In genomic region chr7:2736411-2736914, GRCh38 we compare ENCODE assay signal across 15 cellular contexts. TPM values are rescaled to one million over a fixed set of nuclear protein-coding genes. Genes with fewer than 3 reads are reported as not detected.
DNase-seq lines count a peak whose midpoint lies in the region; ATAC-seq and TF ChIP-seq lines count a peak whose summit lies in the region.
"Had no signal": no experiment of that assay in that cellular context is flagged by ENCODE, and none has a peak within 500 bp of the region (broad histone marks: within the 10 kb centered on the region; RNA-seq: fewer than 3 reads in every experiment).

No MANE protein-coding gene starts in this region.

- peaks cover 0 to 25% (median 14%) of the 10 kb centered on the region in 11 experiments; a peak in 19 of 22 replicates for H3K9me3 ChIP-seq in BLaER1 treated with 17β-estradiol and CSF1 and Interleukin-3, amounts not matched to agents 10 nM and 100 nM (replicated peaks in 1 of 11)
- H3K9me3 ChIP-seq in ovary = no peaks in the 10 kb centered on the region
- no peaks in the 10 kb centered on the region for H3K9me3 ChIP-seq in OCI-LY7 (ENCODE audit: low read length)
- H3K9me3 ChIP-seq: suprapubic skin had no signal

- H3K4me2 ChIP-seq in BLaER1 treated with 17β-estradiol and CSF1 and Interleukin-3, amounts not matched to agents 10 nM and 100 nM = peak overlapping the region; percentile 83 to 98 (median 94)
- no peak overlapping the region for H3K4me2 ChIP-seq in OCI-LY7 (ENCODE audit: low read length)

- TF ChIP-seq EP300 in ovary (IDR thresholded peaks at IDR 0.05) = no peak

- H2AFZ ChIP-seq in OCI-LY7 (ENCODE audit: low read length) = no peak overlapping the region

- DNase-seq in H7 (peak; percentile 36), chondrocyte (ENCODE audit: low spot score) (peak; percentile 68), ovary (peak in 4 of 5 donors; percentile 18 to 35 (median 20)), OCI-LY7 (ENCODE audit: low spot score) (no peak), NCI-H2029 (lab: John Stamatoyannopoulos, UW) (no peak)
- DNase-seq: activated naive CD4-positive, alpha-beta T cell; cortex of kidney; NCI-H2081; NCI-H82; SW 1271 had no signal

- peak overlapping the region; percentile 34 for H3K27ac Mint-ChIP-seq in chondrocyte (ENCODE audit: unreplicated experiment)

- H3K4me1 Mint-ChIP-seq in chondrocyte (ENCODE audit: low read depth) = peaks cover 27% of the 10 kb centered on the region

- CTCF ChIA-PET in OCI-LY7 (lab: Charles Lee; ENCODE audit: unreplicated experiment) = interaction anchor here (0.5 to 1.6 kb wide), 2 partner anchors 26 to 351 kb away, joined by 3 read pairs; no protein-coding TSS in a partner anchor

- TF ChIP-seq CTCF in chondrocyte (IDR thresholded peaks at IDR 0.05) = no peak
- TF ChIP-seq CTCF in ovary (IDR thresholded peaks at IDR 0.05) = no peak
- no peak for TF ChIP-seq CTCF in OCI-LY7 (conservative IDR thresholded peaks at IDR 0.05; ENCODE audit: low read length)

- no peaks in the 10 kb centered on the region for H3K9me2 ChIP-seq in OCI-LY7 (ENCODE audit: insufficient read depth, low read length)

- H3K36me3 Mint-ChIP-seq in chondrocyte (ENCODE audit: low read depth) = peaks cover 18% of the 10 kb centered on the region

- intact Hi-C loops in ovary (cut with DNase I) = no loop called here
- intact Hi-C loops in OCI-LY7 (cut with micrococcal nuclease; ENCODE audit: unreplicated experiment) = no loop called here

- POLR2A ChIA-PET in OCI-LY7 (lab: Charles Lee) = interaction anchor here (2.1 kb wide), 1 partner anchor 26 kb away, joined by 8 read pairs; no protein-coding TSS in a partner anchor

- H3K9ac ChIP-seq in BLaER1 treated with 17β-estradiol and CSF1 and Interleukin-3, amounts not matched to agents 10 nM and 100 nM = peak overlapping the region in 10 of 11 experiments; percentile 3 to 90 (median 83); a peak in 18 of 22 replicates

- 95 to 98% (median 97%) methylated on average over 17 of the region's 17 CpGs for WGBS in ovary, 3 donors

- H3K79me2 ChIP-seq in OCI-LY7 (ENCODE audit: insufficient read depth, low read depth, low read length) = no peaks in the 10 kb centered on the region

- no peak for ATAC-seq in HG03196 (IDR thresholded peaks at IDR 0.05; ENCODE audit: unreplicated experiment)

- H3K27me3 ChIP-seq in BLaER1 treated with 17β-estradiol and CSF1 and Interleukin-3, amounts not matched to agents 10 nM and 100 nM = peaks cover 0 to 13% (median 0%) of the 10 kb centered on the region in 11 experiments; a peak in 2 of 22 replicates
- H3K27me3 ChIP-seq in H7 (ENCODE audit: control insufficient read depth, insufficient read depth, low read length) = no peaks in the 10 kb centered on the region
- H3K27me3 ChIP-seq in ovary = no peaks in the 10 kb centered on the region
- H3K27me3 ChIP-seq: ascending aorta, suprapubic skin had no signal

- peaks cover 3 to 39% (median 16%) of the 10 kb centered on the region in 11 experiments for H3K36me3 ChIP-seq in BLaER1 treated with 17β-estradiol and CSF1 and Interleukin-3, amounts not matched to agents 10 nM and 100 nM
- no peaks in the 10 kb centered on the region for H3K36me3 ChIP-seq in H7 (replicated peaks; ENCODE audit: control insufficient read depth, insufficient read depth, low read length)
- no peaks in the 10 kb centered on the region for H3K36me3 ChIP-seq in ovary
- H3K36me3 ChIP-seq in OCI-LY7 (ENCODE audit: insufficient read depth, low read length) = no peaks in the 10 kb centered on the region

- peak overlapping the region in 8 of 11 experiments; percentile 52 to 98 (median 95); a peak in 15 of 22 replicates for H3K27ac ChIP-seq in BLaER1 treated with 17β-estradiol and CSF1 and Interleukin-3, amounts not matched to agents 10 nM and 100 nM
- H3K27ac ChIP-seq in ovary (no peak overlapping the region), OCI-LY7 (ENCODE audit: low read depth, low read length, poor library complexity, severe bottlenecking) (no peak overlapping the region)
- H3K27ac ChIP-seq: ascending aorta, suprapubic skin had no signal

- no peak overlapping the region for H3K4me3 Mint-ChIP-seq in chondrocyte (ENCODE audit: unreplicated experiment)
- H3K4me3 Mint-ChIP-seq: neural crest cell had no signal

- no peak for TF ChIP-seq POLR2A in ovary (IDR thresholded peaks at IDR 0.05)

- H3K27me3 Mint-ChIP-seq in chondrocyte (ENCODE audit: low read depth) = no peaks in the 10 kb centered on the region

- no TSS peak for BruUV-seq in OCI-LY7 (replicated peaks; lab: Mats Ljungman, UMichigan)

- H3K9me3 Mint-ChIP-seq in chondrocyte (ENCODE audit: low read depth) = peaks cover 2% of the 10 kb centered on the region
- H3K9me3 Mint-ChIP-seq: neural crest cell had no signal

- peaks cover 80 to 100% (median 100%) of the 10 kb centered on the region in 10 experiments for H3K4me1 ChIP-seq in BLaER1 treated with 17β-estradiol and CSF1 and Interleukin-3, amounts not matched to agents 10 nM and 100 nM
- H3K4me1 ChIP-seq in ovary (ENCODE audit: insufficient read depth) (peaks cover 12% of the 10 kb centered on the region), OCI-LY7 (ENCODE audit: insufficient read depth, low read length, poor library complexity, severe bottlenecking) (peaks cover 15% of the 10 kb centered on the region)
- H3K4me1 ChIP-seq: ascending aorta had no signal

- H3K4me3 ChIP-seq in BLaER1 treated with 17β-estradiol and CSF1 and Interleukin-3, amounts not matched to agents 10 nM and 100 nM = peak overlapping the region in 6 of 10 experiments; percentile 14 to 57 (median 54); a peak in 9 of 20 replicates
- H3K4me3 ChIP-seq in H7 (ENCODE audit: insufficient read depth, low read depth, low read length) (no peak overlapping the region), ovary (no peak overlapping the region), OCI-LY7 (ENCODE audit: low read depth, low read length, poor library complexity, severe bottlenecking) (no peak overlapping the region)
- H3K4me3 ChIP-seq: ascending aorta, suprapubic skin had no signal

- H4K20me1 ChIP-seq in BLaER1 treated with 17β-estradiol and CSF1 and Interleukin-3, amounts not matched to agents 10 nM and 100 nM = peaks cover 0 to 31% (median 0%) of the 10 kb centered on the region in 11 experiments; a peak in 7 of 22 replicates
- H4K20me1 ChIP-seq in OCI-LY7 (ENCODE audit: insufficient read depth, low read length) = no peaks in the 10 kb centered on the region

RNA-seq across cellular contexts. Expression of gene AMZ1, which starts 48.5 kb away (rescaled TPM):
- total RNA-seq in H7 (2014; rRNA removed; shearing (Covaris generic)) = 0.07 TPM in 1 of 2 replicates, not detected in the other
- total RNA-seq in chondrocyte = 9.1 to 11.1 TPM (median 9.6 TPM) in 3 replicates
- 1 to 10 TPM in 2 of 7 donors, under 1 TPM in 4, not detected in 1; 0.24 to 2.6 (median 0.93) TPM for total RNA-seq in ovary
- under 1 TPM; 0.15 to 0.45 TPM for polyA plus RNA-seq in ovary
- total RNA-seq in OCI-LY7 (2014; rRNA removed; shearing (Covaris generic)) = 1.4 and 1.7 TPM in 2 replicates
- 2.7 and 2.9 TPM in 2 replicates for total RNA-seq in OCI-LY7 (2022)
- total RNA-seq: ascending aorta, neural crest cell had no signal

Comparison
In these comparisons a context has a peak if more than half of its experiments do, and no peak if none do; other contexts are left out.
1. H3K27ac ChIP-seq: peak in BLaER1 treated with 17β-estradiol and CSF1 and Interleukin-3, amounts not matched to agents 10 nM and 100 nM (8 of 11); none in ovary (0 of 2) and OCI-LY7 (single experiment).
2. H3K4me3 ChIP-seq: peak in BLaER1 treated with 17β-estradiol and CSF1 and Interleukin-3, amounts not matched to agents 10 nM and 100 nM (6 of 10); none in H7 (single experiment), ovary (single experiment) and OCI-LY7 (single experiment).
3. DNase-seq: peak in H7 (single experiment), chondrocyte (single experiment) and ovary (4 of 5); none in OCI-LY7 (single experiment) and NCI-H2029 (single experiment).